In genomic region chr5:140570058-140570457, GRCh38 we compare ENCODE assay signal across 13 cellular contexts. TPM values are rescaled to one million over a fixed set of nuclear protein-coding genes. Genes with fewer than 3 reads are reported as not detected.
DNase-seq lines count a peak whose midpoint lies in the region; ATAC-seq, FAIRE-seq and TF ChIP-seq lines count a peak whose summit lies in the region.
"Had no signal": no experiment of that assay in that cellular context is flagged by ENCODE, and none has a peak within 500 bp of the region (broad histone marks: within the 10 kb centered on the region; RNA-seq: fewer than 3 reads in every experiment).

No MANE protein-coding gene starts in this region.

- H4K20me1 ChIP-seq in GM12878 (ENCODE audit: control insufficient read depth, insufficient read depth), result no peaks in the 10 kb centered on the region

- BruUV-seq in GM12878 (replicated peaks; lab: Mats Ljungman, UMichigan), result no TSS peak

- H3K4me1 ChIP-seq in heart left ventricle (peaks cover 11 to 78% (median 53%) of the 10 kb centered on the region in 12 donors), GM12878 (ENCODE audit: control insufficient read depth, insufficient read depth, low read length) (peaks cover 41% of the 10 kb centered on the region), upper lobe of right lung (peaks cover 60% of the 10 kb centered on the region), aorta (ENCODE audit: control insufficient read depth in 1 of 2, insufficient read depth in 2 of 2, low read length in 2 of 2) (no peaks in the 10 kb centered on the region)
- H3K4me1 ChIP-seq: BE2C had no signal

- H3K79me2 ChIP-seq in GM12878 (ENCODE audit: control insufficient read depth, insufficient read depth, low read length), result peaks cover 32% of the 10 kb centered on the region

- no peak for TF ChIP-seq RAD21 in GM12878 (IDR thresholded peaks at IDR 0.05; ENCODE audit: insufficient read depth, low read depth, low read length)

- peak overlapping the region; percentile 45 for H3K4me3 Mint-ChIP-seq in natural killer cell

- intact Hi-C loops in heart left ventricle (cut with DNase I), result loop anchor here in 1 of 10 donors (2.0 kb wide), 1 partner anchor 63 kb away; the partner anchor contains the start of gene CD14
- intact Hi-C loops in left ventricle myocardium superior (cut with micrococcal nuclease), result loop anchor here (10.0 kb wide), 1 partner anchor 65 kb away; the partner anchor contains the start of genes CD14 and TMCO6
- intact Hi-C loops in GM12878 (cut with micrococcal nuclease; ENCODE audit: unreplicated experiment), result no loop called here
- intact Hi-C loops in natural killer cell (cut with micrococcal nuclease), result no loop called here
- intact Hi-C loops in upper lobe of right lung (cut with DNase I), result no loop called here
- intact Hi-C loops in aorta (cut with DNase I), result no loop called here

- peaks cover 36 to 50% of the 10 kb centered on the region in 2 donors for H3K4me1 Mint-ChIP-seq in natural killer cell

- CTCF ChIA-PET in GM12878 (lab: Yijun Ruan, JAX), result interaction anchor here (0.8 to 1.8 kb wide), 5 partner anchors 13 to 69 kb away, joined by 3 to 10 read pairs (median 4); no protein-coding TSS in a partner anchor

- no peak overlapping the region for H3K4me2 ChIP-seq in GM12878 (ENCODE audit: control insufficient read depth, insufficient read depth)

- no peaks in the 10 kb centered on the region for H3K27me3 Mint-ChIP-seq in natural killer cell (ENCODE audit: low read depth in 2 of 2)

- peak overlapping the region; percentile 96 to 98 for H3K27ac Mint-ChIP-seq in natural killer cell

- SMC1A ChIA-PET in GM12878 (lab: Charles Lee; ENCODE audit: uncharacterized antibody, unreplicated experiment), result interaction anchor here (0.7 to 2.5 kb wide), 9 partner anchors 9 to 196 kb away, joined by 3 to 14 read pairs (median 5); partner anchors contain the start of genes EIF4EBP3 and SRA1

- POLR2A ChIA-PET in GM12878 (lab: Charles Lee), result interaction anchor here (0.6 to 3.4 kb wide), 5 partner anchors 11 to 261 kb away, joined by 3 to 22 read pairs (median 4); partner anchors contain the start of genes IK, NDUFA2 and SRA1

- in situ Hi-C loops in GM12878 (cut with MboI), result no loop called here

- FAIRE-seq in GM12878 (lab: Jason Lieb, UNC), result no peak
- FAIRE-seq: colon had no signal

- H3K36me3 Mint-ChIP-seq in natural killer cell, result no peaks in the 10 kb centered on the region

- ATAC-seq in heart left ventricle (no peak), left ventricle myocardium superior (no peak), GM12878 (no peak), natural killer cell (no peak), upper lobe of right lung (no peak), aorta (ENCODE audit: low FRiP score) (no peak)

- no peak for TF ChIP-seq EP300 in GM12878 (IDR thresholded peaks at IDR 0.05; ENCODE audit: borderline replicate concordance in 1 of 2, control insufficient read depth in 1 of 2, low read depth in 2 of 2, low read length in 2 of 2)

- no peaks in the 10 kb centered on the region for H3K27me3 ChIP-seq in heart left ventricle
- no peaks in the 10 kb centered on the region for H3K27me3 ChIP-seq in GM12878 (replicated peaks in 1 of 2; ENCODE audit: control insufficient read depth in 2 of 2, insufficient read depth in 2 of 2, low read length in 1 of 2)
- no peaks in the 10 kb centered on the region for H3K27me3 ChIP-seq in upper lobe of right lung
- H3K27me3 ChIP-seq in aorta (ENCODE audit: control insufficient read depth in 1 of 2, insufficient read depth in 2 of 2, low read length in 1 of 2), result no peaks in the 10 kb centered on the region
- H3K27me3 ChIP-seq: BE2C had no signal

- H3K9me3 Mint-ChIP-seq in natural killer cell, result no peaks in the 10 kb centered on the region

- H3K9me3 ChIP-seq in heart left ventricle (no peaks in the 10 kb centered on the region), GM12878 (replicated peaks; ENCODE audit: control insufficient read depth, insufficient read depth, low read length) (no peaks in the 10 kb centered on the region), upper lobe of right lung (no peaks in the 10 kb centered on the region), aorta (ENCODE audit: control insufficient read depth, low read length) (no peaks in the 10 kb centered on the region)
- H3K9me3 ChIP-seq: BE2C had no signal

- no peak overlapping the region for H2AFZ ChIP-seq in GM12878 (ENCODE audit: control insufficient read depth, low read depth, low read length)

- DNase-seq in heart left ventricle, result no peak
- DNase-seq in left ventricle myocardium superior, result no peak
- no peak for DNase-seq in GM12878 (ENCODE audit: low read depth, low spot score)
- DNase-seq in natural killer cell, result no peak
- DNase-seq in upper lobe of right lung, result peak; percentile 53
- DNase-seq in GM20000 (ENCODE audit: low spot score), result no peak
- no peak for DNase-seq in NCI-H1930 (lab: John Stamatoyannopoulos, UW)
- DNase-seq in aorta, result no peak
- DNase-seq: BE2C, HCEC 1CT, kidney glomerular epithelial cell, NCI-H2107 had no signal

- RAD21 ChIA-PET in GM12878 (lab: Charles Lee; ENCODE audit: unreplicated experiment), result interaction anchor here (1.0 to 2.4 kb wide), 4 partner anchors 13 to 77 kb away, joined by 3 to 7 read pairs (median 6); partner anchors contain the start of genes IK, NDUFA2 and SRA1

- TF ChIP-seq POLR2A in heart left ventricle (IDR thresholded peaks at IDR 0.05), result no peak
- no peak for TF ChIP-seq POLR2A in GM12878 (IDR thresholded peaks at IDR 0.05; ENCODE audit: low read depth, low read length)

- H3K9ac ChIP-seq in GM12878 (ENCODE audit: control insufficient read depth, insufficient read depth, low read length), result no peak overlapping the region; the same call in 1 of the 2 replicates

- H3K27ac ChIP-seq in heart left ventricle (peak overlapping the region; percentile 56 to 90 (median 80)), GM12878 (ENCODE audit: control insufficient read depth, insufficient read depth) (peak overlapping the region; percentile 82), upper lobe of right lung (peak overlapping the region; percentile 86), aorta (ENCODE audit: low read depth in 1 of 2, low read length in 2 of 2) (no peak overlapping the region)

- WGBS in heart left ventricle, 4 donors, result 76 to 91% (median 86%) methylated on average over 3 to 4 of the region's 4 CpGs
- 89% methylated on average over 4 of the region's 4 CpGs for WGBS in GM12878 (ENCODE audit: insufficient coverage, insufficient replicate concordance, low lambda C conversion rate, missing lambda C conversion rate)
- WGBS in aorta, 2 donors, result 85 to 86% methylated on average over 4 of the region's 4 CpGs

- H3K36me3 ChIP-seq in heart left ventricle (peaks cover 0 to 37% (median 26%) of the 10 kb centered on the region in 9 donors), GM12878 (ENCODE audit: control insufficient read depth in 2 of 2, insufficient read depth in 2 of 2, low read length in 1 of 2) (peaks cover 6 to 8% of the 10 kb centered on the region in 2 experiments; a peak in 3 of 4 replicates), upper lobe of right lung (peaks cover 17% of the 10 kb centered on the region), aorta (ENCODE audit: control insufficient read depth in 1 of 2, insufficient read depth in 2 of 2, low read length in 1 of 2) (no peaks in the 10 kb centered on the region)

- TF ChIP-seq CTCF in heart left ventricle (IDR thresholded peaks at IDR 0.05), result no peak
- TF ChIP-seq CTCF in GM12878 (IDR thresholded peaks at IDR 0.05 in 2 of 3, conservative IDR thresholded peaks at IDR 0.05 in 1 of 3; ENCODE audit: control insufficient read depth in 2 of 3, extremely low read depth in 1 of 3, insufficient read depth in 1 of 3, low read depth in 3 of 3, low read length in 3 of 3), result no peak
- no peak for TF ChIP-seq CTCF in natural killer cell (IDR thresholded peaks at IDR 0.05)
- TF ChIP-seq CTCF in upper lobe of right lung (IDR thresholded peaks at IDR 0.05), result no peak
- no peak for TF ChIP-seq CTCF in GM20000 (IDR thresholded peaks at IDR 0.05; ENCODE audit: extremely low read depth, missing control alignments)

- H3K4me3 ChIP-seq in heart left ventricle, result no peak overlapping the region
- no peak overlapping the region for H3K4me3 ChIP-seq in GM12878
- no peak overlapping the region for H3K4me3 ChIP-seq in upper lobe of right lung
- no peak overlapping the region for H3K4me3 ChIP-seq in aorta (ENCODE audit: low read length in 2 of 2)

RNA-seq across cellular contexts. Expression of gene SLC35A4, which starts 5.4 kb away (rescaled TPM):
- total RNA-seq in heart left ventricle (10 to 100 TPM; 55.5 to 92.1 (median 75.9) TPM), left ventricle myocardium superior (77.5 TPM), GM12878 (2014; rRNA removed) (36.9 and 44.6 TPM in 2 replicates), GM12878 (2014; rRNA removed; fragmentation: Illumina TruSeq; extraction: Trizol) (22.2 and 23.8 TPM in 2 replicates), GM12878 (2021) (133 and 134 TPM in 2 replicates), natural killer cell (10 to 100 TPM; 63.1 to 76.1 (median 72.3) TPM), upper lobe of right lung (89.4 TPM), aorta (10 to 100 TPM; 38.9 to 43.4 TPM)
- polyA plus RNA-seq in heart left ventricle (100 to 1,000 TPM in 1 of 2 donors, 10 to 100 TPM in 1; 39.2 to 118 TPM), GM12878 (2011; rRNA removed) (57.1 and 167 TPM in 2 replicates), GM12878 (2014; fragmentation: Illumina TruSeq; extraction: Trizol) (145 and 150 TPM in 2 replicates), GM12878 (2014; fragmentation: Nextera tagmentation; extraction: Ambion mirVana) (10 to 100 TPM; 27.8 to 31.7 TPM), GM12878 (2014; rRNA removed) (96.4 and 103 TPM in 2 replicates), GM12878 (2016; fragmentation: Nextera tagmentation; extraction: Ambion mirVana) (100 to 1,000 TPM; 132 to 154 TPM), aorta (10 to 100 TPM; 24.9 to 25.5 TPM)
- total RNA-seq in GM12878 (2013; cell fraction: nucleolus; rRNA removed), result 21.0 and 26.2 TPM in 2 replicates
- 164 TPM for polyA plus RNA-seq in GM12878 (2011; ENCODE audit: low read depth)
- 166 and 217 TPM in 2 replicates for polyA plus RNA-seq in GM12878 (2011; cell fraction: cytosol; rRNA removed)
- polyA plus RNA-seq in GM12878 (2011; cell fraction: nucleus; rRNA removed), result 93.5 and 103 TPM in 2 replicates
- 83.8 and 159 TPM in 2 replicates for polyA plus RNA-seq in GM12878 (2012)
- polyA minus RNA-seq in GM12878 (2011; rRNA and poly(A)+ RNA removed), result 119 and 156 TPM in 2 replicates
- 28.9 and 34.4 TPM in 2 replicates for polyA minus RNA-seq in GM12878 (2011; cell fraction: cytosol; rRNA and poly(A)+ RNA removed)
- polyA minus RNA-seq in GM12878 (2011; cell fraction: nucleus; rRNA and poly(A)+ RNA removed), result 21.9 and 29.4 TPM in 2 replicates

RNA-seq across cellular contexts. Expression of gene APBB3, which starts 5.7 kb away (rescaled TPM):
- total RNA-seq in heart left ventricle (10 to 100 TPM in 5 of 9 donors, 1 to 10 TPM in 4; 3.6 to 23.1 (median 11.4) TPM), left ventricle myocardium superior (13.3 TPM), GM12878 (2014; rRNA removed) (10.7 and 13.7 TPM in 2 replicates), GM12878 (2014; rRNA removed; fragmentation: Illumina TruSeq; extraction: Trizol) (6.1 and 6.2 TPM in 2 replicates), GM12878 (2021) (19.2 and 20.0 TPM in 2 replicates), natural killer cell (10 to 100 TPM; 44.0 to 44.9 (median 44.4) TPM), upper lobe of right lung (25.8 TPM), aorta (10 to 100 TPM; 32.9 to 48.3 TPM)
- polyA plus RNA-seq in heart left ventricle (10 to 100 TPM in 1 of 2 donors, 1 to 10 TPM in 1; 4.9 to 14.7 TPM), GM12878 (2011; rRNA removed) (25.0 and 33.3 TPM in 2 replicates), GM12878 (2014; fragmentation: Illumina TruSeq; extraction: Trizol) (8.1 and 11.1 TPM in 2 replicates), GM12878 (2014; fragmentation: Nextera tagmentation; extraction: Ambion mirVana) (under 1 TPM; 0.35 to 0.84 TPM), GM12878 (2014; rRNA removed) (25.0 and 28.1 TPM in 2 replicates), GM12878 (2016; fragmentation: Nextera tagmentation; extraction: Ambion mirVana) (10 to 100 TPM; 15.0 to 15.6 TPM), aorta (10 to 100 TPM; 10.9 to 66.9 TPM)
- total RNA-seq in GM12878 (2013; cell fraction: nucleolus; rRNA removed), result 92.4 and 112 TPM in 2 replicates
- polyA plus RNA-seq in GM12878 (2011; ENCODE audit: low read depth), result 16.6 TPM
- 29.4 and 37.5 TPM in 2 replicates for polyA plus RNA-seq in GM12878 (2011; cell fraction: cytosol; rRNA removed)
- 292 and 410 TPM in 2 replicates for polyA plus RNA-seq in GM12878 (2011; cell fraction: nucleus; rRNA removed)
- 27.7 and 28.7 TPM in 2 replicates for polyA plus RNA-seq in GM12878 (2012)
- 34.0 and 38.3 TPM in 2 replicates for polyA minus RNA-seq in GM12878 (2011; rRNA and poly(A)+ RNA removed)
- polyA minus RNA-seq in GM12878 (2011; cell fraction: cytosol; rRNA and poly(A)+ RNA removed), result 7.1 and 8.5 TPM in 2 replicates
- polyA minus RNA-seq in GM12878 (2011; cell fraction: nucleus; rRNA and poly(A)+ RNA removed), result 49.9 and 76.9 TPM in 2 replicates

RNA-seq across cellular contexts. Expression of gene SRA1, which starts 12.8 kb away (rescaled TPM):
- total RNA-seq in heart left ventricle (10 to 100 TPM; 22.4 to 38.1 (median 28.1) TPM), left ventricle myocardium superior (27.4 TPM), GM12878 (2014; rRNA removed) (60.9 and 66.3 TPM in 2 replicates), GM12878 (2014; rRNA removed; fragmentation: Illumina TruSeq; extraction: Trizol) (41.3 and 43.4 TPM in 2 replicates), GM12878 (2021) (53.2 and 55.2 TPM in 2 replicates), natural killer cell (10 to 100 TPM; 42.2 to 66.4 (median 59.4) TPM), upper lobe of right lung (19.4 TPM), aorta (10 to 100 TPM; 23.7 to 32.5 TPM)
- polyA plus RNA-seq in heart left ventricle (10 to 100 TPM; 32.1 to 36.5 TPM), GM12878 (2011; rRNA removed) (36.6 and 44.3 TPM in 2 replicates), GM12878 (2014; fragmentation: Illumina TruSeq; extraction: Trizol) (51.0 and 56.9 TPM in 2 replicates), GM12878 (2014; fragmentation: Nextera tagmentation; extraction: Ambion mirVana) (10 to 100 TPM; 35.3 to 52.7 TPM), GM12878 (2014; rRNA removed) (59.7 and 61.2 TPM in 2 replicates), GM12878 (2016; fragmentation: Nextera tagmentation; extraction: Ambion mirVana) (100 to 1,000 TPM; 115 to 127 TPM), aorta (10 to 100 TPM; 23.2 to 49.6 TPM)
- total RNA-seq in GM12878 (2013; cell fraction: nucleolus; rRNA removed), result 20.3 and 22.3 TPM in 2 replicates
- 29.9 TPM for polyA plus RNA-seq in GM12878 (2011; ENCODE audit: low read depth)
- 46.4 and 51.0 TPM in 2 replicates for polyA plus RNA-seq in GM12878 (2011; cell fraction: cytosol; rRNA removed)
- polyA plus RNA-seq in GM12878 (2011; cell fraction: nucleus; rRNA removed), result 68.5 and 77.1 TPM in 2 replicates
- polyA plus RNA-seq in GM12878 (2012), result 37.7 and 41.4 TPM in 2 replicates
- polyA minus RNA-seq in GM12878 (2011; rRNA and poly(A)+ RNA removed), result 19.7 and 20.7 TPM in 2 replicates
- polyA minus RNA-seq in GM12878 (2011; cell fraction: cytosol; rRNA and poly(A)+ RNA removed), result 10.6 and 15.5 TPM in 2 replicates
- polyA minus RNA-seq in GM12878 (2011; cell fraction: nucleus; rRNA and poly(A)+ RNA removed), result 13.1 and 24.1 TPM in 2 replicates

RNA-seq across cellular contexts. Expression of gene EIF4EBP3, which starts 22.6 kb away (rescaled TPM):
- total RNA-seq in heart left ventricle (10 to 100 TPM in 6 of 9 donors, 1 to 10 TPM in 3; 4.7 to 34.9 (median 14.6) TPM), left ventricle myocardium superior (18.2 TPM), GM12878 (2014; rRNA removed) (2.0 and 3.7 TPM in 2 replicates), GM12878 (2014; rRNA removed; fragmentation: Illumina TruSeq; extraction: Trizol) (2.9 and 3.6 TPM in 2 replicates), GM12878 (2021) (6.2 and 9.3 TPM in 2 replicates), natural killer cell (1 to 10 TPM; 5.8 to 9.4 (median 6.0) TPM), upper lobe of right lung (21.4 TPM), aorta (10 to 100 TPM in 1 of 2 donors, 1 to 10 TPM in 1; 5.4 to 14.2 TPM)
- polyA plus RNA-seq in heart left ventricle (10 to 100 TPM in 1 of 2 donors, 1 to 10 TPM in 1; 8.5 to 33.3 TPM), GM12878 (2011; rRNA removed) (2.8 and 3.5 TPM in 2 replicates), GM12878 (2014; fragmentation: Illumina TruSeq; extraction: Trizol) (2.2 and 4.6 TPM in 2 replicates), GM12878 (2014; fragmentation: Nextera tagmentation; extraction: Ambion mirVana) (10 to 100 TPM in 1 of 2 experiments, 1 to 10 TPM in 1; 6.3 to 16.1 TPM), GM12878 (2014; rRNA removed) (7.5 and 8.3 TPM in 2 replicates), GM12878 (2016; fragmentation: Nextera tagmentation; extraction: Ambion mirVana) (10 to 100 TPM in 1 of 2 experiments, 1 to 10 TPM in 1; 9.5 to 10.2 TPM), aorta (10 to 100 TPM; 27.8 to 37.5 TPM)
- total RNA-seq in GM12878 (2013; cell fraction: nucleolus; rRNA removed), result not detected in 2 replicates
- 4.1 TPM for polyA plus RNA-seq in GM12878 (2011; ENCODE audit: low read depth)
- 2.5 and 3.4 TPM in 2 replicates for polyA plus RNA-seq in GM12878 (2011; cell fraction: cytosol; rRNA removed)
- 2.5 and 4.2 TPM in 2 replicates for polyA plus RNA-seq in GM12878 (2011; cell fraction: nucleus; rRNA removed)
- 14.4 and 18.4 TPM in 2 replicates for polyA plus RNA-seq in GM12878 (2012)
- polyA minus RNA-seq in GM12878 (2011; rRNA and poly(A)+ RNA removed), result 2.2 and 2.6 TPM in 2 replicates
- polyA minus RNA-seq in GM12878 (2011; cell fraction: cytosol; rRNA and poly(A)+ RNA removed), result 3.7 TPM in 1 of 2 replicates, not detected in the other
- polyA minus RNA-seq in GM12878 (2011; cell fraction: nucleus; rRNA and poly(A)+ RNA removed), result 1.6 TPM in 1 of 2 replicates, not detected in the other

Comparison
In these comparisons a context has a peak if more than half of its experiments do, and no peak if none do; other contexts are left out.
1. H3K27ac ChIP-seq: peak in heart left ventricle (12 of 12), GM12878 (single experiment) and upper lobe of right lung (single experiment); none in aorta (0 of 2).